Comparison of ENCODE assay signal across 1 cellular context in the genomic region with DNA sequence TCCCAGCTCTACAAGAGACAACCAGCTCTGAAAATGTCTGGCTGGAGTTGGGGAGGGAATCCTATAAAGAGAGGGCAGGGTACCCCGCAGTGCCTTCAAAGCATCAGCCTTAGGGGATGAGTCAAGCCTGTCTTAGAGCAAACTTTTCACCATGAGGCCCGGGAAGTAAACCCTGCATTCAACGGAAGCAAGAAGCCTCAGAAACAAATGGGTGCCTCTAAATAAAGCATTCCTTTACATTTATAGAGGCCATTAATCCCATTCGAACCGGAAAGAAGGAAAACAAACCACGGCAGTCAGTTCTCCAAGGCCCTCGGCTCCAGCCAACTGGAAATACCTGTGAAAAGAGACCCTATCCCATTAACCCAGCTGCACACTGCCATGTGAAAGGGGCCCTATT.
TF ChIP-seq lines count a peak whose summit lies in the region.

No MANE protein-coding gene starts in this region.

TF ChIP-seq in SK-N-SH treated with all-trans-retinoic acid at 6 μM for 48 hours, 23 proteins besides CTCF, POLR2A, EP300 and RAD21 (continued from another document):
- TF ChIP-seq, protein P1, sequence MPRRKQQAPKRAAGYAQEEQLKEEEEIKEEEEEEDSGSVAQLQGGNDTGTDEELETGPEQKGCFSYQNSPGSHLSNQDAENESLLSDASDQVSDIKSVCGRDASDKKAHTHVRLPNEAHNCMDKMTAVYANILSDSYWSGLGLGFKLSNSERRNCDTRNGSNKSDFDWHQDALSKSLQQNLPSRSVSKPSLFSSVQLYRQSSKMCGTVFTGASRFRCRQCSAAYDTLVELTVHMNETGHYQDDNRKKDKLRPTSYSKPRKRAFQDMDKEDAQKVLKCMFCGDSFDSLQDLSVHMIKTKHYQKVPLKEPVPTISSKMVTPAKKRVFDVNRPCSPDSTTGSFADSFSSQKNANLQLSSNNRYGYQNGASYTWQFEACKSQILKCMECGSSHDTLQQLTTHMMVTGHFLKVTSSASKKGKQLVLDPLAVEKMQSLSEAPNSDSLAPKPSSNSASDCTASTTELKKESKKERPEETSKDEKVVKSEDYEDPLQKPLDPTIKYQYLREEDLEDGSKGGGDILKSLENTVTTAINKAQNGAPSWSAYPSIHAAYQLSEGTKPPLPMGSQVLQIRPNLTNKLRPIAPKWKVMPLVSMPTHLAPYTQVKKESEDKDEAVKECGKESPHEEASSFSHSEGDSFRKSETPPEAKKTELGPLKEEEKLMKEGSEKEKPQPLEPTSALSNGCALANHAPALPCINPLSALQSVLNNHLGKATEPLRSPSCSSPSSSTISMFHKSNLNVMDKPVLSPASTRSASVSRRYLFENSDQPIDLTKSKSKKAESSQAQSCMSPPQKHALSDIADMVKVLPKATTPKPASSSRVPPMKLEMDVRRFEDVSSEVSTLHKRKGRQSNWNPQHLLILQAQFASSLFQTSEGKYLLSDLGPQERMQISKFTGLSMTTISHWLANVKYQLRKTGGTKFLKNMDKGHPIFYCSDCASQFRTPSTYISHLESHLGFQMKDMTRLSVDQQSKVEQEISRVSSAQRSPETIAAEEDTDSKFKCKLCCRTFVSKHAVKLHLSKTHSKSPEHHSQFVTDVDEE (CRISPR knock-in tag; IDR thresholded peaks at IDR 0.05): no peak
- TF ChIP-seq ISL1 (CRISPR knock-in tag; IDR thresholded peaks at IDR 0.05): no peak
- TF ChIP-seq, protein P2, sequence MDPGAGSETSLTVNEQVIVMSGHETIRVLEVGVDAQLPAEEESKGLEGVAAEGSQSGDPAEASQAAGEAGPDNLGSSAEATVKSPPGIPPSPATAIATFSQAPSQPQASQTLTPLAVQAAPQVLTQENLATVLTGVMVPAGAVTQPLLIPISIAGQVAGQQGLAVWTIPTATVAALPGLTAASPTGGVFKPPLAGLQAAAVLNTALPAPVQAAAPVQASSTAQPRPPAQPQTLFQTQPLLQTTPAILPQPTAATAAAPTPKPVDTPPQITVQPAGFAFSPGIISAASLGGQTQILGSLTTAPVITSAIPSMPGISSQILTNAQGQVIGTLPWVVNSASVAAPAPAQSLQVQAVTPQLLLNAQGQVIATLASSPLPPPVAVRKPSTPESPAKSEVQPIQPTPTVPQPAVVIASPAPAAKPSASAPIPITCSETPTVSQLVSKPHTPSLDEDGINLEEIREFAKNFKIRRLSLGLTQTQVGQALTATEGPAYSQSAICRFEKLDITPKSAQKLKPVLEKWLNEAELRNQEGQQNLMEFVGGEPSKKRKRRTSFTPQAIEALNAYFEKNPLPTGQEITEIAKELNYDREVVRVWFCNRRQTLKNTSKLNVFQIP (CRISPR knock-in tag; IDR thresholded peaks at IDR 0.05; ENCODE audit: borderline replicate concordance, low read depth): no peak
- no peak for TF ChIP-seq ARNTL (CRISPR knock-in tag; IDR thresholded peaks at IDR 0.05; ENCODE audit: borderline replicate concordance, low read depth)
- TF ChIP-seq GLIS3 (CRISPR knock-in tag; IDR thresholded peaks at IDR 0.05): no peak
